Comparison of ENCODE assay signal across 14 cellular contexts in the genomic region with DNA sequence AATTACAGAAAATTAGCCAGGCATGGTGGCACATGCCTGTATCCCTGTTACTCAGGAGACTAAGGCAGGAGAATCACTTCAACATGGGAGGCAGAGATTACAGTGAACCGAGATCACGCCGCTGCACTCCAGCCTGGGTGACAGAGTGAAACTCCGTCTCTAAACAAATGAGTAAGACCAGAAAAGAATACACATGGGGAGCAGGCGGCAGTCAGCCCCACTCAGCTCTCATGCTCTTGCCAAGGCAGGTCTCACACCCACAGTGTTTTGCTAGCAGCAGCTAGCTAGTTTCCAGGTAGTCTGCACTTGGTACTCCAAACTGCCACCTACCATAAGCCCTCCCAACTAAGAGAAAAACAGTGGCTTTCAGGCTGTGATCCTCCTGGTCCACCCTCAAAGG.
DNase-seq lines count a peak whose midpoint lies in the region; ATAC-seq and TF ChIP-seq lines count a peak whose summit lies in the region.
"Had no signal": no experiment of that assay in that cellular context is flagged by ENCODE, and none has a peak within 500 bp of the region (broad histone marks: within the 10 kb centered on the region; RNA-seq: fewer than 3 reads in every experiment).

No MANE protein-coding gene starts in this region.

- H3K4me2 ChIP-seq in H9 (ENCODE audit: insufficient read depth, insufficient read length, low read length): peak overlapping the region; percentile 70

- TF ChIP-seq CTCF in H9 (conservative IDR thresholded peaks at IDR 0.05): no peak
- TF ChIP-seq CTCF in WTC11 (IDR thresholded peaks at IDR 0.05): no peak
- TF ChIP-seq CTCF in right lobe of liver (IDR thresholded peaks at IDR 0.05): no peak

- H3K4me1 ChIP-seq in H9 (ENCODE audit: insufficient read depth, low read length) (peaks cover 17% of the 10 kb centered on the region), iPS-15b (ENCODE audit: control insufficient read depth, insufficient read depth, low read length) (peaks cover 23% of the 10 kb centered on the region), right lobe of liver (no peaks in the 10 kb centered on the region)
- H3K4me1 ChIP-seq: BE2C had no signal

- no peaks in the 10 kb centered on the region for H4K20me1 ChIP-seq in H9 (ENCODE audit: control insufficient read depth, insufficient read depth, insufficient read length)

- H3K18ac ChIP-seq in H9 (ENCODE audit: insufficient read length, low read depth, low read length): no peak overlapping the region

- H3K36me3 ChIP-seq in iPS-15b (ENCODE audit: control insufficient read depth, insufficient read depth, low read length): no peaks in the 10 kb centered on the region
- no peaks in the 10 kb centered on the region for H3K36me3 ChIP-seq in right lobe of liver
- H3K36me3 ChIP-seq: BE2C had no signal

- H2AFZ ChIP-seq in H9 (ENCODE audit: low read length): no peak overlapping the region

- H3K56ac ChIP-seq in H9 (ENCODE audit: insufficient read length, low read depth, low read length): no peak overlapping the region

- H3K23me2 ChIP-seq in H9 (ENCODE audit: insufficient read length, low read depth, low read length, poor library complexity, severe bottlenecking): no peaks in the 10 kb centered on the region

- H2BK120ac ChIP-seq in H9 (ENCODE audit: low read depth, low read length, poor library complexity, severe bottlenecking): no peak overlapping the region

- TF ChIP-seq POLR2A in right lobe of liver (IDR thresholded peaks at IDR 0.05): no peak

- peak overlapping the region; percentile 31 for H3K14ac ChIP-seq in H9 (ENCODE audit: insufficient read depth, low read length)

- no peak for ATAC-seq in WTC11
- ATAC-seq in right lobe of liver: no peak

- intact Hi-C loops in right lobe of liver (cut with DNase I): no loop called here

- CTCF ChIA-PET in WTC11 (lab: Charles Lee): no interaction called here

- POLR2A ChIA-PET in WTC11 (lab: Charles Lee): no interaction called here

- H3K9me3 ChIP-seq in H9 (ENCODE audit: control insufficient read depth, low read depth, low read length): no peaks in the 10 kb centered on the region
- no peaks in the 10 kb centered on the region for H3K9me3 ChIP-seq in iPS-15b (ENCODE audit: control insufficient read depth, insufficient read depth, low read length)
- H3K9me3 ChIP-seq in right lobe of liver: no peaks in the 10 kb centered on the region
- H3K9me3 ChIP-seq: BE2C had no signal

- H3K27me3 ChIP-seq in H9 (ENCODE audit: insufficient read depth, low read length) (no peaks in the 10 kb centered on the region), iPS-15b (ENCODE audit: control insufficient read depth, insufficient read depth, low read length) (no peaks in the 10 kb centered on the region), right lobe of liver (no peaks in the 10 kb centered on the region)
- H3K27me3 ChIP-seq: BE2C had no signal

- no peak overlapping the region for H2BK12ac ChIP-seq in H9 (ENCODE audit: insufficient read length, low read depth, low read length)

- H3K79me2 ChIP-seq in H9 (ENCODE audit: insufficient read depth, low read length): peaks cover 35% of the 10 kb centered on the region; the same call in 1 of the 2 replicates

- H3K4me3 ChIP-seq in iPS-15b (ENCODE audit: low read depth, low read length) (peak overlapping the region; percentile 77), right lobe of liver (no peak overlapping the region)
- H3K4me3 ChIP-seq: K562 had no signal

- H3K23ac ChIP-seq in H9 (ENCODE audit: insufficient read length, low read depth, low read length): no peak overlapping the region

- H3K9me3 Mint-ChIP-seq in H9: peaks cover 3 to 6% of the 10 kb centered on the region in 2 experiments
- H3K9me3 Mint-ChIP-seq in WTC11: no peaks in the 10 kb centered on the region; the same call in 1 of the 2 replicates

- H3K4ac ChIP-seq in H9 (ENCODE audit: low read depth, low read length): no peak overlapping the region

- H3K27ac ChIP-seq in H9 (ENCODE audit: insufficient read length, low read depth, low read length): peak overlapping the region; percentile 28
- no peak overlapping the region for H3K27ac ChIP-seq in right lobe of liver
- H3K27ac ChIP-seq: C4-2B had no signal

- no peaks in the 10 kb centered on the region for H3K79me1 ChIP-seq in H9 (ENCODE audit: insufficient read depth, low read depth, low read length, poor library complexity, severe bottlenecking)

- peak overlapping the region; percentile 22 for H4K5ac ChIP-seq in H9 (ENCODE audit: insufficient read length, low read depth, low read length)

- H2BK20ac ChIP-seq in H9 (ENCODE audit: low read depth, low read length, poor library complexity, severe bottlenecking): no peak overlapping the region

- H3K9ac ChIP-seq in H9 (ENCODE audit: extremely low read depth, insufficient read length, low read length) (peak overlapping the region; percentile 80), iPS-15b (ENCODE audit: low read depth, low read length) (peak overlapping the region; percentile 95)

- no peak overlapping the region for H2AK5ac ChIP-seq in H9 (ENCODE audit: insufficient read length, low read length)

- WGBS in H9 (ENCODE audit: extremely low coverage, insufficient read length, low lambda C conversion rate): no CpG with 5 or more reads among the region's 5 CpGs
- 82% methylated on average over 3 of the region's 5 CpGs for whole genome bisulfite sequencing in right lobe of liver (ENCODE audit: insufficient coverage, low coverage, low lambda C conversion rate, missing lambda C conversion rate)

- no peak overlapping the region for H4K8ac ChIP-seq in H9 (replicated peaks; ENCODE audit: insufficient read length, low read depth, low read length)

- peaks cover 22 to 37% (median 22%) of the 10 kb centered on the region in 3 experiments for H3K36me3 Mint-ChIP-seq in H9 (ENCODE audit: insufficient read depth in 1 of 3, low read depth in 3 of 3)
- H3K36me3 Mint-ChIP-seq in WTC11: peaks cover 34% of the 10 kb centered on the region
- H3K36me3 Mint-ChIP-seq: CD4-positive, alpha-beta memory T cell had no signal

- H3K4me1 Mint-ChIP-seq in H9 (peaks cover 63 to 74% of the 10 kb centered on the region in 2 experiments), WTC11 (peaks cover 72% of the 10 kb centered on the region)
- H3K4me1 Mint-ChIP-seq: CD4-positive, alpha-beta memory T cell had no signal

- no peak overlapping the region for H3T11ph ChIP-seq in H9 (ENCODE audit: low read length)

- DNase-seq in H9: no peak
- no peak for DNase-seq in WTC11 (ENCODE audit: low spot score)
- DNase-seq in DMS53 (lab: John Stamatoyannopoulos, UW): no peak
- DNase-seq in mucosa of gallbladder (ENCODE audit: low spot score): no peak
- no peak for DNase-seq in right lobe of liver
- no peak for DNase-seq in MV-4-11 (lab: John Stamatoyannopoulos, UW)
- DNase-seq: BE2C; CD4-positive, alpha-beta memory T cell; DMS79 treated with DMSO at 0.1 percent for 48 hours; EL; GDM1 had no signal

- H3K27ac Mint-ChIP-seq in H9 (peak overlapping the region; percentile 67 to 96 (median 86); a peak in 4 of 7 replicates), WTC11 (peak overlapping the region; percentile 93)
- H3K27ac Mint-ChIP-seq: CD4-positive, alpha-beta memory T cell had no signal

- no peak overlapping the region for H4K91ac ChIP-seq in H9 (ENCODE audit: insufficient read length, low read depth, low read length)

- no peak overlapping the region for H2BK5ac ChIP-seq in H9 (ENCODE audit: insufficient read length, low read length)

- H3K27me3 Mint-ChIP-seq in H9 (ENCODE audit: low read depth): no peaks in the 10 kb centered on the region
- no peaks in the 10 kb centered on the region for H3K27me3 Mint-ChIP-seq in WTC11 (ENCODE audit: low read depth)
- H3K27me3 Mint-ChIP-seq: CD4-positive, alpha-beta memory T cell had no signal

- peak overlapping the region; percentile 71 to 80; a peak in 4 of 5 replicates for H3K4me3 Mint-ChIP-seq in H9
- peak overlapping the region; percentile 73 for H3K4me3 Mint-ChIP-seq in WTC11

- no peak overlapping the region for H2BK15ac ChIP-seq in H9 (ENCODE audit: low read depth, low read length)

TF ChIP-seq in WTC11, 78 proteins besides CTCF, POLR2A, EP300 and RAD21 (continues in another document):
- no peak for TF ChIP-seq TP53 (CRISPR knock-in tag; IDR thresholded peaks at IDR 0.05)
- no peak for TF ChIP-seq ZNF396 (CRISPR knock-in tag; IDR thresholded peaks at IDR 0.05; ENCODE audit: borderline replicate concordance)
- no peak for TF ChIP-seq GRHL2 (CRISPR knock-in tag; IDR thresholded peaks at IDR 0.05; ENCODE audit: insufficient replicate concordance, severe bottlenecking)
- TF ChIP-seq SOX15 (CRISPR knock-in tag; IDR thresholded peaks at IDR 0.05): no peak
- TF ChIP-seq, protein P1, sequence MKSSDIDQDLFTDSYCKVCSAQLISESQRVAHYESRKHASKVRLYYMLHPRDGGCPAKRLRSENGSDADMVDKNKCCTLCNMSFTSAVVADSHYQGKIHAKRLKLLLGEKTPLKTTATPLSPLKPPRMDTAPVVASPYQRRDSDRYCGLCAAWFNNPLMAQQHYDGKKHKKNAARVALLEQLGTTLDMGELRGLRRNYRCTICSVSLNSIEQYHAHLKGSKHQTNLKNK (CRISPR knock-in tag; IDR thresholded peaks at IDR 0.05): no peak
- no peak for TF ChIP-seq FOXP4 (CRISPR knock-in tag; IDR thresholded peaks at IDR 0.05)
